Comparison of ENCODE assay signal across 8 cellular contexts in genomic region chr1:121020350-121021236, GRCh38.
DNase-seq lines count a peak whose midpoint lies in the region; ATAC-seq and TF ChIP-seq lines count a peak whose summit lies in the region.
"Not testable (repeated sequence)": the region's sequence is repeated elsewhere in the genome, so short reads cannot be mapped to it uniquely, and the experiment has no call there.

No MANE protein-coding gene starts in this region.

- 24% methylated on average over 23 of the region's 37 CpGs for WGBS in SK-N-SH (ENCODE audit: low lambda C conversion rate)
- 6 to 8% (median 8%) methylated on average over 27 to 28 of the region's 37 CpGs for WGBS in ovary, 3 donors

- H3K27me3 ChIP-seq in SK-N-SH (ENCODE audit: insufficient read depth); iPS-18a (ENCODE audit: control insufficient read depth, insufficient read depth, low read length); ovary; thoracic aorta (replicated peaks; ENCODE audit: insufficient read depth): not testable (repeated sequence)

- TF ChIP-seq EP300 in SK-N-SH (IDR thresholded peaks at IDR 0.05; ENCODE audit: borderline replicate concordance in 1 of 2, low read depth in 1 of 2, low read length in 1 of 2); ovary (IDR thresholded peaks at IDR 0.05): not testable (repeated sequence)

- not testable (repeated sequence) for H2AFZ ChIP-seq in SK-N-SH (ENCODE audit: low read depth)

- DNase-seq in Daoy (ENCODE audit: low read depth) (peak; percentile 58), NB4 (ENCODE audit: low read depth) (peak; percentile 22), ovary (peak; percentile 36 to 61 (median 52))
- not testable (repeated sequence) for DNase-seq in SK-N-SH; thoracic aorta (ENCODE audit: low spot score)
- peak; percentile 69 to 76 for DNase-seq in activated T-cell treated with anti-CD3 and anti-CD28 coated beads, Interleukin-2, amount 50 U/mL, for 48 hours
- peak; percentile 6 for DNase-seq in effector CD4-positive, alpha-beta T cell

- POLR2A ChIA-PET in SK-N-SH (lab: Yijun Ruan, JAX) = not testable (repeated sequence)

- intact Hi-C loops in ovary (cut with DNase I) = not testable (repeated sequence)

- peak; percentile 66 for ATAC-seq in thoracic aorta (ENCODE audit: insufficient number of reproducible peaks, low FRiP score, low read depth)

- not testable (repeated sequence) for H3K4me3 ChIP-seq in NB4 (ENCODE audit: low read depth, low read length); SK-N-SH (ENCODE audit: low read depth in 2 of 2, low read length in 1 of 2); ovary
- H3K4me3 ChIP-seq in iPS-18a (ENCODE audit: low read length) (peak overlapping the region; percentile 54), thoracic aorta (peak overlapping the region; percentile 29)

- H4K20me1 ChIP-seq in SK-N-SH (ENCODE audit: insufficient read depth) = not testable (repeated sequence)

- H3K9me3 ChIP-seq in SK-N-SH; iPS-18a (ENCODE audit: control insufficient read depth, low read depth, low read length); ovary; thoracic aorta: not testable (repeated sequence)

- TF ChIP-seq POLR2A in NB4 (IDR thresholded peaks at IDR 0.05; ENCODE audit: extremely low read depth, insufficient read length); ovary (IDR thresholded peaks at IDR 0.05): not testable (repeated sequence)

- not testable (repeated sequence) for H3K27ac ChIP-seq in SK-N-SH (ENCODE audit: low read depth in 2 of 2, low read length in 1 of 2); iPS-18a (ENCODE audit: low read length); ovary; thoracic aorta

- not testable (repeated sequence) for TF ChIP-seq CTCF in NB4 (IDR thresholded peaks at IDR 0.05; ENCODE audit: low read depth, low read length); SK-N-SH (IDR thresholded peaks at IDR 0.05); ovary (IDR thresholded peaks at IDR 0.05); thoracic aorta (IDR thresholded peaks at IDR 0.05)

- not testable (repeated sequence) for H3K79me2 ChIP-seq in SK-N-SH (ENCODE audit: insufficient read depth)

- H3K4me1 ChIP-seq in SK-N-SH (ENCODE audit: control insufficient read depth in 1 of 2, insufficient read depth in 2 of 2, low read depth in 1 of 2, low read length in 1 of 2); iPS-18a (ENCODE audit: control insufficient read depth, low read depth, low read length); ovary (ENCODE audit: insufficient read depth); thoracic aorta (ENCODE audit: control insufficient read depth in 1 of 2, low read depth in 2 of 2): not testable (repeated sequence)

- H3K9ac ChIP-seq in SK-N-SH; iPS-18a (ENCODE audit: low read length): not testable (repeated sequence)

- H3F3A ChIP-seq in SK-N-SH (replicated peaks; ENCODE audit: insufficient read depth) = not testable (repeated sequence)

- not testable (repeated sequence) for TF ChIP-seq RAD21 in SK-N-SH (IDR thresholded peaks at IDR 0.05; ENCODE audit: low read length)

- CTCF ChIA-PET in SK-N-SH (lab: Yijun Ruan, JAX) = not testable (repeated sequence)

- not testable (repeated sequence) for H3K4me2 ChIP-seq in SK-N-SH

- H3K36me3 ChIP-seq in SK-N-SH (replicated peaks in 1 of 2; ENCODE audit: control insufficient read depth in 1 of 2, insufficient read depth in 2 of 2, low read length in 1 of 2); iPS-18a (ENCODE audit: control insufficient read depth, low read depth, low read length); ovary; thoracic aorta: not testable (repeated sequence)

- not testable (repeated sequence) for H3K9me2 ChIP-seq in SK-N-SH

TF ChIP-seq in SK-N-SH, 30 proteins besides CTCF, POLR2A, EP300 and RAD21:
- peak; percentile 52; the same call in 1 of the 2 replicates for TF ChIP-seq TEAD4 (IDR thresholded peaks at IDR 0.05; ENCODE audit: borderline replicate concordance, insufficient read depth)
